Comparison of ENCODE assay signal across 8 cellular contexts in the genomic region with DNA sequence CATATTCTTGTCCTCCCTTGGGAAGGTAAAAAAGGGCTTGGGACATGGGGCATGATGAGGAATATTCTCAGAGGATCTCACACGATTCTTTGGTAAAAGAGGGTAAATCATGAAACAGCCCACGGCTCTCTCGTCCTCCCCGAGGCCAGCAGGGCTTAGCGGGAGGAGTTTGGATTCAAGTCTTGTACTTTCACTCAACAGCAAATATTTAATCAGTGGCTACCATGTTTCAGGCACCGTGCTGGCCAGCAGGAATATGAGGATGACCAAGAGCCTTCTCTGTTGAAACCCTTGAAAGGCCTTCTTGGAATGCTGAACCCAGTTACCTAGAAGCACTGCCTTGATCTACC. TPM values are rescaled to one million over a fixed set of nuclear protein-coding genes. Genes with fewer than 3 reads are reported as not detected.
DNase-seq lines count a peak whose midpoint lies in the region; ATAC-seq and TF ChIP-seq lines count a peak whose summit lies in the region.

No MANE protein-coding gene starts in this region.

- no peak for DNase-seq in colonic mucosa
- peak; percentile 54 for DNase-seq in osteoblast (ENCODE audit: insufficient read length, low spot score, missing footprints)

- TF ChIP-seq CTCF in C4-2B (conservative IDR thresholded peaks at IDR 0.05) (no peak), OCI-LY1 (IDR thresholded peaks at IDR 0.05; ENCODE audit: low read length) (no peak), colonic mucosa (IDR thresholded peaks at IDR 0.05) (no peak), osteoblast (IDR thresholded peaks at IDR 0.05; ENCODE audit: extremely low read depth, low read depth, low read length) (no peak)

- ATAC-seq in HG03354 (IDR thresholded peaks at IDR 0.05; ENCODE audit: poor library complexity, severe bottlenecking, unreplicated experiment) = no peak
- no peak for ATAC-seq in HG03135 (IDR thresholded peaks at IDR 0.05; ENCODE audit: unreplicated experiment)
- no peak for ATAC-seq in HG03460 (IDR thresholded peaks at IDR 0.05; ENCODE audit: unreplicated experiment)
- no peak for ATAC-seq in HG03139 (IDR thresholded peaks at IDR 0.05; ENCODE audit: unreplicated experiment)

- H3K4me1 ChIP-seq in OCI-LY1 (ENCODE audit: insufficient read depth, low read length, severe bottlenecking) = peaks cover 47% of the 10 kb centered on the region
- peaks cover 50% of the 10 kb centered on the region for H3K4me1 ChIP-seq in colonic mucosa
- peaks cover 55% of the 10 kb centered on the region for H3K4me1 ChIP-seq in osteoblast (ENCODE audit: insufficient read depth, low read length)

- H3K36me3 ChIP-seq in OCI-LY1 (ENCODE audit: insufficient read depth, low read length) (peaks cover 10% of the 10 kb centered on the region; the same call in 1 of the 2 replicates), colonic mucosa (no peaks in the 10 kb centered on the region), osteoblast (ENCODE audit: insufficient read depth, low read length) (peaks cover 32% of the 10 kb centered on the region)

- H3K79me2 ChIP-seq in OCI-LY1 (ENCODE audit: insufficient read depth, low read length) (no peaks in the 10 kb centered on the region), osteoblast (ENCODE audit: insufficient read depth, low read length) (peaks cover 90% of the 10 kb centered on the region)

- H3K9ac ChIP-seq in OCI-LY1 (ENCODE audit: low read length) = no peak overlapping the region
- peak overlapping the region in 1 of 2 donors; percentile 67 for H3K9ac ChIP-seq in colonic mucosa (ENCODE audit: low read depth in 2 of 2, low read length in 2 of 2)

- H4K20me1 ChIP-seq in OCI-LY1 (ENCODE audit: insufficient read depth, low read length) = no peaks in the 10 kb centered on the region
- peaks cover 64% of the 10 kb centered on the region for H4K20me1 ChIP-seq in osteoblast (ENCODE audit: insufficient read depth, low read length)

- no peaks in the 10 kb centered on the region for H3K9me3 ChIP-seq in OCI-LY1 (ENCODE audit: low read length)
- H3K9me3 ChIP-seq in colonic mucosa = no peaks in the 10 kb centered on the region
- no peaks in the 10 kb centered on the region for H3K9me3 ChIP-seq in osteoblast (ENCODE audit: low read depth, low read length)

- H3K4me2 ChIP-seq in OCI-LY1 (ENCODE audit: low read length) (peak overlapping the region; percentile 14; the same call in 1 of the 2 replicates), osteoblast (ENCODE audit: insufficient read depth, low read length) (peak overlapping the region; percentile 59)

- intact Hi-C loops in colonic mucosa (cut with DNase I) = no loop called here

- H3K9me2 ChIP-seq in OCI-LY1 (ENCODE audit: low read depth, low read length) = no peaks in the 10 kb centered on the region

- H3K27ac ChIP-seq in C4-2B = peak overlapping the region; percentile 77
- H3K27ac ChIP-seq in OCI-LY1 (ENCODE audit: low read depth, low read length, poor library complexity, severe bottlenecking) = peak overlapping the region; percentile 41
- H3K27ac ChIP-seq in colonic mucosa = peak overlapping the region; percentile 75
- H3K27ac ChIP-seq in osteoblast (ENCODE audit: low read depth, low read length) = peak overlapping the region; percentile 90

- no peak overlapping the region for H3K4me3 ChIP-seq in OCI-LY1 (ENCODE audit: low read depth, low read length, poor library complexity, severe bottlenecking)
- H3K4me3 ChIP-seq in colonic mucosa = no peak overlapping the region
- H3K4me3 ChIP-seq in osteoblast (ENCODE audit: insufficient read depth, low read length) = no peak overlapping the region

- H2AFZ ChIP-seq in OCI-LY1 (ENCODE audit: low read length) (no peak overlapping the region), osteoblast (ENCODE audit: low read length) (no peak overlapping the region)

- H3F3A ChIP-seq in OCI-LY1 (ENCODE audit: insufficient read depth, low read length) = no peaks in the 10 kb centered on the region

- H3K27me3 ChIP-seq in OCI-LY1 (ENCODE audit: insufficient read depth, low read length) (no peaks in the 10 kb centered on the region), colonic mucosa (no peaks in the 10 kb centered on the region), osteoblast (ENCODE audit: insufficient read depth, low read length) (no peaks in the 10 kb centered on the region)

RNA-seq across cellular contexts. Expression of a gene that starts 8.8 kb away (rescaled TPM):
- total RNA-seq in colonic mucosa = 10 to 100 TPM; 11.1 to 15.0 TPM
- 2.7 and 3.6 TPM in 2 replicates for total RNA-seq in osteoblast

RNA-seq across cellular contexts. Expression of a gene that starts 46.1 kb away (rescaled TPM):
- total RNA-seq in colonic mucosa (not detected), osteoblast (not detected in 2 replicates)
